21 cellular contexts compared by ENCODE assay signal in the genomic region with DNA sequence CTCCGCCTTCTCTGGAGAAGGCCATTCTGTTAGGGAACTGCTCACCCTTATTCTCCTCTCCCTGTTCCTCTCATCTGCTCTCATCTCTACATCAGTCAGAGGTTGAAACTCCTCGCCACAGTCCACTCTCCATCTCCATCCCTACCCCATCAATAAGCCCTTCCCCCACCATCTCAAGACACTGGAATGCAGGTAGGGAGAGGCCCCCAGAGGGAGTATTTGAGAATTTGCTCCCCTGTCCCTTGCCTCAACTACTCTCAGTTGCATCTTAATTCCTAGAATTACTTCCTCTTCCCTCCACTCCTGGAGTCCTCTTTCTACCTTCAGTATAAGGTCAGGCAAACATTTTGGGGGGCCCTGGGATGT. TPM values are rescaled to one million over a fixed set of nuclear protein-coding genes. Genes with fewer than 3 reads are reported as not detected.
DNase-seq lines count a peak whose midpoint lies in the region; ATAC-seq and TF ChIP-seq lines count a peak whose summit lies in the region.
"Had no signal": no experiment of that assay in that cellular context is flagged by ENCODE, and none has a peak within 500 bp of the region (broad histone marks: within the 10 kb centered on the region; RNA-seq: fewer than 3 reads in every experiment).

No MANE protein-coding gene starts in this region.

- intact Hi-C loops in CD4-positive, alpha-beta T cell (cut with DNase I, micrococcal nuclease) = loop anchor here in 1 of 2 experiments (5.0 kb wide), 3 partner anchors 411 to 541 kb away; partner anchors contain the start of genes ACACA, DUSP14 and TADA2A

- peaks cover 33% of the 10 kb centered on the region for H3K36me3 Mint-ChIP-seq in CD4-positive, alpha-beta T cell (ENCODE audit: low read depth)
- H3K36me3 Mint-ChIP-seq in WTC11 = peaks cover under 1% of the 10 kb centered on the region; the same call in 1 of the 2 replicates
- H3K36me3 Mint-ChIP-seq in glutamatergic neuron (ENCODE audit: unreplicated experiment) = no peaks in the 10 kb centered on the region

- H3K23ac ChIP-seq in mesendoderm (ENCODE audit: low read length) = no peak overlapping the region

- H3K4me1 Mint-ChIP-seq in CD4-positive, alpha-beta T cell (ENCODE audit: low read depth) = peaks cover 59% of the 10 kb centered on the region
- H3K4me1 Mint-ChIP-seq in WTC11 (peaks cover 55% of the 10 kb centered on the region), glutamatergic neuron (ENCODE audit: low read depth, unreplicated experiment) (peaks cover 6% of the 10 kb centered on the region)

- H3K4me3 Mint-ChIP-seq in CD4-positive, alpha-beta T cell = peak overlapping the region; percentile 54
- H3K4me3 Mint-ChIP-seq in WTC11 (peak overlapping the region; percentile 31), glutamatergic neuron (ENCODE audit: unreplicated experiment) (peak overlapping the region; percentile 11)

- H3K4me1 ChIP-seq in mesendoderm (ENCODE audit: control insufficient read depth, low read depth, low read length) = peaks cover 8% of the 10 kb centered on the region
- H3K4me1 ChIP-seq: BE2C had no signal

- H2BK15ac ChIP-seq in mesendoderm (replicated peaks; ENCODE audit: low read depth) = no peak overlapping the region

- POLR2A ChIA-PET in CD4-positive, alpha-beta T cell (lab: Charles Lee) = no interaction called here
- POLR2A ChIA-PET in WTC11 (lab: Charles Lee) = no interaction called here

- H3K56ac ChIP-seq in mesendoderm (ENCODE audit: low read length) = no peak overlapping the region

- peaks cover 15% of the 10 kb centered on the region for H3K79me1 ChIP-seq in mesendoderm (ENCODE audit: low read length)

- peak overlapping the region; percentile 3 for H2AK5ac ChIP-seq in mesendoderm (ENCODE audit: low read length)

- H2BK120ac ChIP-seq in mesendoderm (ENCODE audit: low read depth, low read length) = no peak overlapping the region

- no CpG with 5 or more reads among the region's 2 CpGs for WGBS in mesendoderm (ENCODE audit: extremely low coverage, insufficient coverage, low lambda C conversion rate)

- no peak overlapping the region for H4K5ac ChIP-seq in mesendoderm (ENCODE audit: low read length)

- H3K9ac ChIP-seq in mesendoderm (ENCODE audit: low read length) = no peak overlapping the region

- DNase-seq in CD4-positive, alpha-beta T cell = no peak
- DNase-seq in WTC11 (ENCODE audit: low spot score) (no peak), glutamatergic neuron (no peak), mesendoderm (no peak), NCI-H2107 treated with DMSO at 0.1 percent for 48 hours (lab: John Stamatoyannopoulos, UW; ENCODE audit: unreplicated experiment) (no peak)
- DNase-seq in activated CD8-positive, alpha-beta memory T cell treated with anti-CD3 and anti-CD28 coated beads for 24 hours = no peak
- DNase-seq: 8988T, ACHN, BE2C, DMS53, GDM1, KG1, MG63, NCI-H2029 treated with DMSO at 0.1 percent for 48 hours, NCI-H2227 treated with DMSO at 0.1 percent for 48 hours, SHP77 had no signal

- H3K9me3 Mint-ChIP-seq in CD4-positive, alpha-beta T cell = peaks cover 2% of the 10 kb centered on the region
- H3K9me3 Mint-ChIP-seq in WTC11 = no peaks in the 10 kb centered on the region
- H3K9me3 Mint-ChIP-seq in glutamatergic neuron (ENCODE audit: unreplicated experiment) = peaks cover 8% of the 10 kb centered on the region

- no peak overlapping the region for H3K4ac ChIP-seq in mesendoderm (ENCODE audit: low read depth, low read length)

- H4K8ac ChIP-seq in mesendoderm (ENCODE audit: low read depth, low read length) = no peak overlapping the region

- H3K27me3 Mint-ChIP-seq in CD4-positive, alpha-beta T cell = peaks cover 56% of the 10 kb centered on the region
- H3K27me3 Mint-ChIP-seq in WTC11 (ENCODE audit: low read depth) (peaks cover 78% of the 10 kb centered on the region), glutamatergic neuron (ENCODE audit: unreplicated experiment) (peaks cover 27% of the 10 kb centered on the region)

- no peak overlapping the region for H3K27ac Mint-ChIP-seq in CD4-positive, alpha-beta T cell
- H3K27ac Mint-ChIP-seq in WTC11 (no peak overlapping the region), glutamatergic neuron (ENCODE audit: unreplicated experiment) (no peak overlapping the region)
- H3K27ac Mint-ChIP-seq: CD14-positive monocyte had no signal

- no peak overlapping the region for H3K27ac ChIP-seq in CD4-positive, alpha-beta T cell (ENCODE audit: low read depth, low read length)
- H3K27ac ChIP-seq in mesendoderm (ENCODE audit: low read depth, low read length) = no peak overlapping the region
- H3K27ac ChIP-seq: RWPE1 had no signal

- H3K4me2 ChIP-seq in mesendoderm (ENCODE audit: low read length) = no peak overlapping the region

- peaks cover 17% of the 10 kb centered on the region for H3K79me2 ChIP-seq in mesendoderm (ENCODE audit: control insufficient read depth, insufficient read depth, low read length)

- no peak overlapping the region for H3K4me3 ChIP-seq in mesendoderm (ENCODE audit: low read length)
- H3K4me3 ChIP-seq: GM12878, MG63 had no signal

- TF ChIP-seq CTCF in CD4-positive, alpha-beta T cell (IDR thresholded peaks at IDR 0.05) = no peak
- TF ChIP-seq CTCF in WTC11 (IDR thresholded peaks at IDR 0.05) (no peak), glutamatergic neuron (IDR thresholded peaks at IDR 0.05; ENCODE audit: partially characterized antibody, unreplicated experiment) (no peak)

- CTCF ChIA-PET in CD4-positive, alpha-beta T cell (lab: Charles Lee) = no interaction called here
- CTCF ChIA-PET in WTC11 (lab: Charles Lee) = interaction anchor here (1.0 kb wide), 1 partner anchor 9 kb away, joined by 3 read pairs; no protein-coding TSS in a partner anchor

- peaks cover 56% of the 10 kb centered on the region for H3K27me3 ChIP-seq in CD4-positive, alpha-beta T cell (ENCODE audit: control insufficient read depth, insufficient read depth, low read length)
- peaks cover 8% of the 10 kb centered on the region for H3K27me3 ChIP-seq in mesendoderm (ENCODE audit: insufficient read depth, low read length, poor library complexity)

- H3K36me3 ChIP-seq in mesendoderm (ENCODE audit: control insufficient read depth, insufficient read depth, low read length) = peaks cover 4% of the 10 kb centered on the region

- no peak overlapping the region for H2BK5ac ChIP-seq in mesendoderm (ENCODE audit: low read length)

- no peaks in the 10 kb centered on the region for H3K9me3 ChIP-seq in CD4-positive, alpha-beta T cell (ENCODE audit: control insufficient read depth, low read length)
- H3K9me3 ChIP-seq: MG63 had no signal

- no peak overlapping the region for H3K18ac ChIP-seq in mesendoderm (ENCODE audit: low read length)

- no peak for ATAC-seq in CD4-positive, alpha-beta T cell (ENCODE audit: poor library complexity)
- ATAC-seq in WTC11 = no peak
- ATAC-seq in HG03135 (IDR thresholded peaks at IDR 0.05; ENCODE audit: unreplicated experiment) = no peak
- no peak for ATAC-seq in HG02610 (IDR thresholded peaks at IDR 0.05; ENCODE audit: unreplicated experiment)
- ATAC-seq: GM12878 had no signal

TF ChIP-seq in WTC11, 78 proteins besides CTCF, POLR2A, EP300 and RAD21 (continues in another document):
- TF ChIP-seq IRF1 (CRISPR knock-in tag; IDR thresholded peaks at IDR 0.05) (no peak), ATF1 (CRISPR knock-in tag; IDR thresholded peaks at IDR 0.05) (no peak), KAT7 (CRISPR knock-in tag; IDR thresholded peaks at IDR 0.05; ENCODE audit: borderline replicate concordance) (no peak), ZNF232 (CRISPR knock-in tag; IDR thresholded peaks at IDR 0.05) (no peak), PRDM15 (CRISPR knock-in tag; IDR thresholded peaks at IDR 0.05) (no peak)

RNA-seq across cellular contexts. Expression of gene AATF, which starts 2.0 kb away (rescaled TPM):
- total RNA-seq in CD4-positive, alpha-beta T cell = 10 to 100 TPM; 40.3 to 40.8 TPM
- 48.9 to 61.0 TPM (median 49.8 TPM) in 3 replicates for total RNA-seq in WTC11 (2021)
- total RNA-seq in glutamatergic neuron (ENCODE audit: unreplicated experiment) = 22.5 TPM
- polyA plus RNA-seq in mesendoderm (2013, experiment 1 of 2) = 118 TPM
- polyA plus RNA-seq in mesendoderm (2013, experiment 2 of 2) = 114 TPM

RNA-seq across cellular contexts. Expression of gene LHX1, which starts 9.4 kb away (rescaled TPM):
- total RNA-seq in CD4-positive, alpha-beta T cell = not detected
- total RNA-seq in WTC11 (2021) (0.61 to 1.3 TPM (median 1.2 TPM) in 3 replicates), glutamatergic neuron (ENCODE audit: unreplicated experiment) (2.6 TPM)
- 20.5 TPM for polyA plus RNA-seq in mesendoderm (2013, experiment 1 of 2)
- polyA plus RNA-seq in mesendoderm (2013, experiment 2 of 2) = 18.4 TPM
- total RNA-seq: GM12878 had no signal
- polyA plus RNA-seq: CD14-positive monocyte, GM12878 had no signal
